Comparison of ENCODE assay signal across 8 cellular contexts in genomic region chr3:40387001-40387894, GRCh38. TPM values are rescaled to one million over a fixed set of nuclear protein-coding genes. Genes with fewer than 3 reads are reported as not detected.
A peak's percentile ranks its signal among the peaks of the same experiment; 100 is the strongest.
DNase-seq lines count a peak whose midpoint lies in the region; ATAC-seq and TF ChIP-seq lines count a peak whose summit lies in the region.

A gene with protein sequence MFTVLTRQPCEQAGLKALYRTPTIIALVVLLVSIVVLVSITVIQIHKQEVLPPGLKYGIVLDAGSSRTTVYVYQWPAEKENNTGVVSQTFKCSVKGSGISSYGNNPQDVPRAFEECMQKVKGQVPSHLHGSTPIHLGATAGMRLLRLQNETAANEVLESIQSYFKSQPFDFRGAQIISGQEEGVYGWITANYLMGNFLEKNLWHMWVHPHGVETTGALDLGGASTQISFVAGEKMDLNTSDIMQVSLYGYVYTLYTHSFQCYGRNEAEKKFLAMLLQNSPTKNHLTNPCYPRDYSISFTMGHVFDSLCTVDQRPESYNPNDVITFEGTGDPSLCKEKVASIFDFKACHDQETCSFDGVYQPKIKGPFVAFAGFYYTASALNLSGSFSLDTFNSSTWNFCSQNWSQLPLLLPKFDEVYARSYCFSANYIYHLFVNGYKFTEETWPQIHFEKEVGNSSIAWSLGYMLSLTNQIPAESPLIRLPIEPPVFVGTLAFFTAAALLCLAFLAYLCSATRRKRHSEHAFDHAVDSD (plus strand): TSS chr3:40387184. CDS start chr3:40388058, 874 bp downstream.

- peaks cover 34% of the 10 kb centered on the region for H3K27me3 Mint-ChIP-seq in activated T-cell treated with anti-CD3 and anti-CD28 coated beads, Interleukin-2, amount 50 U/mL, for 4 hours (ENCODE audit: low read depth)
- peaks cover 72% of the 10 kb centered on the region for H3K27me3 Mint-ChIP-seq in neural crest cell (ENCODE audit: low read depth)

- H3K4me3 ChIP-seq in esophagus squamous epithelium, result peak within 1 kb of the TSS; percentile 46 to 70 (median 60)
- peak within 1 kb of the TSS; percentile 37 to 44 for H3K4me3 ChIP-seq in tibial artery

- H3K27ac ChIP-seq in esophagus squamous epithelium (peak within 1 kb of the TSS; percentile 6 to 80 (median 64)), tibial artery (no peak within 1 kb of the TSS)

- H3K36me3 Mint-ChIP-seq in activated T-cell treated with anti-CD3 and anti-CD28 coated beads, Interleukin-2, amount 50 U/mL, for 4 hours (ENCODE audit: insufficient read depth), result peaks cover 5% of the 10 kb centered on the region
- H3K36me3 Mint-ChIP-seq in neural crest cell (ENCODE audit: low read depth), result peaks cover 2% of the 10 kb centered on the region

- H3K27ac Mint-ChIP-seq in neural crest cell (ENCODE audit: unreplicated experiment), result no peak within 1 kb of the TSS

- peak within 1 kb of the TSS; percentile 72 for H3K4me3 Mint-ChIP-seq in activated T-cell treated with anti-CD3 and anti-CD28 coated beads, Interleukin-2, amount 50 U/mL, for 4 hours
- peak within 1 kb of the TSS; percentile 77 for H3K4me3 Mint-ChIP-seq in neural crest cell

- H3K4me1 Mint-ChIP-seq in activated T-cell treated with anti-CD3 and anti-CD28 coated beads, Interleukin-2, amount 50 U/mL, for 4 hours (ENCODE audit: low read depth), result peaks cover 5% of the 10 kb centered on the region
- H3K4me1 Mint-ChIP-seq in neural crest cell, result peaks cover 15% of the 10 kb centered on the region

- intact Hi-C loops in esophagus squamous epithelium (cut with DNase I), result no loop called here
- intact Hi-C loops in tibial artery (cut with DNase I; ENCODE audit: low total_unique reads), result no loop called here

- peaks cover 0 to 15% (median 0%) of the 10 kb centered on the region in 3 donors for H3K36me3 ChIP-seq in esophagus squamous epithelium
- H3K36me3 ChIP-seq in tibial artery, result peaks cover 0 to 7% (median 0%) of the 10 kb centered on the region in 3 donors

- peaks cover 0 to 19% (median 0%) of the 10 kb centered on the region in 4 donors for H3K27me3 ChIP-seq in esophagus squamous epithelium
- peaks cover 0 to 15% of the 10 kb centered on the region in 2 donors for H3K27me3 ChIP-seq in tibial artery

- H3K9me3 Mint-ChIP-seq in activated T-cell treated with anti-CD3 and anti-CD28 coated beads, Interleukin-2, amount 50 U/mL, for 4 hours, result no peaks in the 10 kb centered on the region
- H3K9me3 Mint-ChIP-seq in neural crest cell, result no peaks in the 10 kb centered on the region

- H3K4me1 ChIP-seq in esophagus squamous epithelium (peaks cover 3 to 26% (median 6%) of the 10 kb centered on the region in 3 donors), tibial artery (peaks cover 0 to 13% (median 7%) of the 10 kb centered on the region in 4 donors)

- TF ChIP-seq CTCF in esophagus squamous epithelium (IDR thresholded peaks at IDR 0.05) (peak in 2 of 6 experiments; percentile 29 to 37), neural crest cell (conservative IDR thresholded peaks at IDR 0.05) (no peak), tibial artery (IDR thresholded peaks at IDR 0.05) (no peak)

- ATAC-seq in activated T-cell treated with anti-CD3 and anti-CD28 coated beads, Interleukin-2, amount 50 U/mL, for 4 hours, result peak; percentile 94 to 95
- ATAC-seq in GM21423 (IDR thresholded peaks at IDR 0.05; ENCODE audit: unreplicated experiment), result no peak

- TF ChIP-seq POLR2A in esophagus squamous epithelium (IDR thresholded peaks at IDR 0.05), result peak in 2 of 4 donors; percentile 25 to 55

- H3K9me3 ChIP-seq in esophagus squamous epithelium, result no peaks in the 10 kb centered on the region
- no peaks in the 10 kb centered on the region for H3K9me3 ChIP-seq in tibial artery

- peak; percentile 1 to 25 for DNase-seq in NCI-H2081 (lab: John Stamatoyannopoulos, UW)
- DNase-seq in NCI-H2081 treated with DMSO at 0.1 percent for 48 hours (lab: John Stamatoyannopoulos, UW), result no peak
- DNase-seq in activated T-cell treated with anti-CD3 and anti-CD28 coated beads, Interleukin-2, amount 50 U/mL, for 4 hours, result peak; percentile 19
- no peak for DNase-seq in esophagus squamous epithelium (lab: John Stamatoyannopoulos, UW)
- DNase-seq in neural crest cell (ENCODE audit: low read depth, low spot score), result no peak
- DNase-seq in tibial artery, result no peak
- DNase-seq in NCI-H226, result no peak

- WGBS in esophagus squamous epithelium, 2 donors, result 7 to 21% methylated on average over 7 to 22 of the region's 49 CpGs

RNA-seq across cellular contexts. Expression of the gene that starts here (rescaled TPM):
- not detected for total RNA-seq in activated T-cell treated with anti-CD3 and anti-CD28 coated beads, Interleukin-2, amount 50 U/mL, for 4 hours
- total RNA-seq in esophagus squamous epithelium (10 to 100 TPM in 1 of 4 donors, 1 to 10 TPM in 3; 9.1 to 11.6 (median 9.7) TPM), neural crest cell (not detected in 2 replicates)

Comparison
In these comparisons a context has a peak if more than half of its experiments do, and no peak if none do; other contexts are left out.
1. DNase-seq: peak in NCI-H2081 (2 of 2); none in NCI-H2081 treated with DMSO at 0.1 percent for 48 hours (single experiment), esophagus squamous epithelium (single experiment), neural crest cell (single experiment), tibial artery (0 of 2) and NCI-H226 (single experiment).
2. Peak in DNase-seq and ATAC-seq in activated T-cell treated with anti-CD3 and anti-CD28 coated beads, Interleukin-2, amount 50 U/mL, for 4 hours; RNA of the gene not detected or under 1 TPM.
3. H3K27ac ChIP-seq: peak in esophagus squamous epithelium (4 of 4); none in tibial artery (0 of 2).